In genomic region chr13:75481176-75482069, GRCh38 we compare ENCODE assay signal across 1 cellular context.
TF ChIP-seq lines count a peak whose summit lies in the region.

No MANE protein-coding gene starts in this region.

TF ChIP-seq in HepG2, 621 proteins besides CTCF, POLR2A, EP300 and RAD21 (continued from another document and continues in another):
- TF ChIP-seq PRDM10 (CRISPR knock-in tag; IDR thresholded peaks at IDR 0.05; ENCODE audit: low read depth) (no peak), ZNF160 (CRISPR knock-in tag; IDR thresholded peaks at IDR 0.05) (peak; percentile 36; the same call in 1 of the 2 replicates), ZBTB7A (CRISPR knock-in tag; IDR thresholded peaks at IDR 0.05) (0 out of 2 replicates have a peak, but pooled peaks have one; percentile 15), REXO4 (CRISPR knock-in tag; IDR thresholded peaks at IDR 0.05; ENCODE audit: borderline replicate concordance) (no peak), FOXO4 (CRISPR knock-in tag; conservative IDR thresholded peaks at IDR 0.05) (0 out of 2 replicates have a peak, but pooled peaks have one; percentile 44), ZBTB7B (CRISPR knock-in tag; IDR thresholded peaks at IDR 0.05) (peak; percentile 52; the same call in 1 of the 2 replicates), NONO (IDR thresholded peaks at IDR 0.05) (no peak), NONO (CRISPR knock-in tag; conservative IDR thresholded peaks at IDR 0.05) (no peak; the same call in 1 of the 2 replicates), ERF (CRISPR knock-in tag; IDR thresholded peaks at IDR 0.05) (peak; percentile 13; the same call in 1 of the 2 replicates), ZNF609 (CRISPR knock-in tag; IDR thresholded peaks at IDR 0.05; ENCODE audit: borderline replicate concordance) (no peak), KAT7 (CRISPR knock-in tag; IDR thresholded peaks at IDR 0.05; ENCODE audit: borderline replicate concordance) (peak; percentile 14; the same call in 1 of the 2 replicates), ZNF550 (CRISPR knock-in tag; IDR thresholded peaks at IDR 0.05; ENCODE audit: borderline replicate concordance) (no peak), UBTF (CRISPR knock-in tag; IDR thresholded peaks at IDR 0.05) (peak; percentile 76; the same call in 1 of the 2 replicates), GATA4 (IDR thresholded peaks at IDR 0.05; ENCODE audit: borderline replicate concordance, low read depth) (no peak), ELF4 (CRISPR knock-in tag; IDR thresholded peaks at IDR 0.05; ENCODE audit: borderline replicate concordance) (peak; percentile 58; the same call in 1 of the 2 replicates), ZNF784 (CRISPR knock-in tag; IDR thresholded peaks at IDR 0.05; ENCODE audit: borderline replicate concordance) (no peak; the same call in 1 of the 2 replicates), MYC (CRISPR knock-in tag; IDR thresholded peaks at IDR 0.05; ENCODE audit: borderline replicate concordance) (peak; percentile 47; the same call in 1 of the 2 replicates), MTF1 (CRISPR knock-in tag; IDR thresholded peaks at IDR 0.05) (no peak), MTA3 (CRISPR knock-in tag; IDR thresholded peaks at IDR 0.05) (no peak), CCDC6 (CRISPR knock-in tag; IDR thresholded peaks at IDR 0.05) (no peak), ZNF720 (CRISPR knock-in tag; IDR thresholded peaks at IDR 0.05) (no peak), HOXA5 (CRISPR knock-in tag; IDR thresholded peaks at IDR 0.05) (no peak; the same call in 1 of the 2 replicates), ZNF749 (CRISPR knock-in tag; IDR thresholded peaks at IDR 0.05; ENCODE audit: borderline replicate concordance) (peak; percentile 75; the same call in 1 of the 2 replicates), PRPF4 (IDR thresholded peaks at IDR 0.05; ENCODE audit: low read depth, low read length, poor library complexity, severe bottlenecking) (no peak), ZNF777 (CRISPR knock-in tag; IDR thresholded peaks at IDR 0.05) (peak; percentile 35; the same call in 1 of the 2 replicates), GLMP (CRISPR knock-in tag; IDR thresholded peaks at IDR 0.05; ENCODE audit: borderline replicate concordance) (no peak), XRCC5 (optimal IDR thresholded peaks at IDR 0.05; ENCODE audit: low read length) (peak; percentile 13), ZNF564 (CRISPR knock-in tag; IDR thresholded peaks at IDR 0.05) (peak; percentile 62; the same call in 1 of the 2 replicates), TCF7L2 (IDR thresholded peaks at IDR 0.05; ENCODE audit: low read depth, low read length) (no peak), MXD1 (CRISPR knock-in tag; IDR thresholded peaks at IDR 0.05) (no peak), ZBTB10 (CRISPR knock-in tag; IDR thresholded peaks at IDR 0.05; ENCODE audit: borderline replicate concordance) (no peak), ZNF12 (CRISPR knock-in tag; IDR thresholded peaks at IDR 0.05) (no peak), PHB2 (IDR thresholded peaks at IDR 0.05; ENCODE audit: partially characterized antibody) (no peak), ELK4 (CRISPR knock-in tag; IDR thresholded peaks at IDR 0.05; ENCODE audit: borderline replicate concordance) (0 out of 2 replicates have a peak, but pooled peaks have one; percentile 45), JUNB (CRISPR knock-in tag; IDR thresholded peaks at IDR 0.05; ENCODE audit: borderline replicate concordance) (no peak), ZFP62 (CRISPR knock-in tag; IDR thresholded peaks at IDR 0.05) (no peak), FOXO1 (CRISPR knock-in tag; IDR thresholded peaks at IDR 0.05) (peak; percentile 30; the same call in 1 of the 2 replicates), ZBTB34 (CRISPR knock-in tag; IDR thresholded peaks at IDR 0.05) (no peak), ZNF660 (CRISPR knock-in tag; IDR thresholded peaks at IDR 0.05; ENCODE audit: borderline replicate concordance, low read depth) (no peak)
